31 cellular contexts compared by ENCODE assay signal in genomic region chr17:78857266-78857665, GRCh38. TPM values are rescaled to one million over a fixed set of nuclear protein-coding genes. Genes with fewer than 3 reads are reported as not detected.
"Had no signal": no experiment of that assay in that cellular context is flagged by ENCODE, and none has a peak within 500 bp of the region (broad histone marks: within the 10 kb centered on the region; RNA-seq: fewer than 3 reads in every experiment).

No MANE protein-coding gene starts in this region.

- DNase-seq: activated CD4-positive, alpha-beta memory T cell treated with anti-CD3 and anti-CD28 coated beads for 36 hours; activated CD4-positive, alpha-beta T cell treated with anti-CD3 and anti-CD28 coated beads for 36 hours; activated CD4-positive, alpha-beta T cell treated with anti-CD3 and anti-CD28 coated beads, Interleukin-2, amount 10 ng/mL, durations not matched to agents 24 days and 14 days; activated CD4-positive, CD25-positive, alpha-beta regulatory T cell; activated CD4-positive, CD25-positive, alpha-beta regulatory T cell treated with anti-CD3 and anti-CD28 coated beads, Interleukin-2, amount 50 U/mL, for 72 hours; activated CD8-positive, alpha-beta memory T cell treated with anti-CD3 and anti-CD28 coated beads, Interleukin-2, amount 10 ng/mL, durations not matched to agents 7 days and 5 days; activated CD8-positive, alpha-beta memory T cell treated with anti-CD3 and anti-CD28 coated beads, Interleukin-2, amount 50 U/mL, for 4 hours; activated CD8-positive, alpha-beta T cell treated with anti-CD3 and anti-CD28 coated beads, Interleukin-2, amount 10 ng/mL, durations not matched to agents 7 days and 5 days; activated gamma-delta T cell; activated naive CD4-positive, alpha-beta T cell; activated naive CD4-positive, alpha-beta T cell treated with anti-CD3 and anti-CD28 coated beads, Interleukin-2, amount 10 ng/mL, durations not matched to agents 7 days and 5 days; activated T-cell treated with anti-CD3 and anti-CD28 coated beads, Interleukin-2, amount 50 U/mL, for 1 hour; activated T-cell treated with anti-CD3 and anti-CD28 coated beads, Interleukin-2, amount 50 U/mL, for 48 hours; amniotic stem cell; anterior cingulate cortex; brain microvascular endothelial cell; cortex of kidney; dermis blood vessel endothelial cell; effector CD4-positive, alpha-beta T cell; effector memory CD8-positive, alpha-beta T cell; erythroblast; foreskin keratinocyte; gastrocnemius medialis; glutamatergic neuron; heart right ventricle; T-helper 17 cell; T1000 had no signal

- H3K27ac ChIP-seq: brain microvascular endothelial cell, esophagus muscularis mucosa, foreskin keratinocyte, gastrocnemius medialis, heart right ventricle, hepatocyte had no signal

- H3K4me1 ChIP-seq: foreskin keratinocyte had no signal

- ATAC-seq: activated CD4-positive, alpha-beta T cell treated with anti-CD3 and anti-CD28 coated beads for 36 hours; activated CD8-positive, alpha-beta memory T cell treated with anti-CD3 and anti-CD28 coated beads, Interleukin-2, amount 10 ng/mL, durations not matched to agents 7 days and 5 days; activated CD8-positive, alpha-beta T cell treated with anti-CD3 and anti-CD28 coated beads, Interleukin-2, amount 10 ng/mL, durations not matched to agents 7 days and 5 days; activated naive CD4-positive, alpha-beta T cell treated with anti-CD3 and anti-CD28 coated beads, Interleukin-2, amount 50 U/mL, for 72 hours; effector memory CD8-positive, alpha-beta T cell; foreskin keratinocyte; gastrocnemius medialis; T-helper 17 cell had no signal

- H3K9me3 ChIP-seq: esophagus muscularis mucosa, gastrocnemius medialis, heart right ventricle had no signal

- H3K4me3 ChIP-seq: esophagus muscularis mucosa, gastrocnemius medialis, heart right ventricle, hepatocyte had no signal

- H3K27me3 ChIP-seq: brain microvascular endothelial cell, esophagus muscularis mucosa, foreskin keratinocyte, gastrocnemius medialis, heart right ventricle, hepatocyte had no signal

RNA-seq across cellular contexts. Expression of gene CEP295NL, which starts 45.7 kb away (rescaled TPM):
- total RNA-seq: activated CD4-positive, alpha-beta memory T cell treated with anti-CD3 and anti-CD28 coated beads for 36 hours; activated CD4-positive, alpha-beta T cell treated with anti-CD3 and anti-CD28 coated beads for 36 hours; activated CD8-positive, alpha-beta memory T cell treated with anti-CD3 and anti-CD28 coated beads for 36 hours had no signal
